ENCODE assay signal across 12 cellular contexts in the genomic region with DNA sequence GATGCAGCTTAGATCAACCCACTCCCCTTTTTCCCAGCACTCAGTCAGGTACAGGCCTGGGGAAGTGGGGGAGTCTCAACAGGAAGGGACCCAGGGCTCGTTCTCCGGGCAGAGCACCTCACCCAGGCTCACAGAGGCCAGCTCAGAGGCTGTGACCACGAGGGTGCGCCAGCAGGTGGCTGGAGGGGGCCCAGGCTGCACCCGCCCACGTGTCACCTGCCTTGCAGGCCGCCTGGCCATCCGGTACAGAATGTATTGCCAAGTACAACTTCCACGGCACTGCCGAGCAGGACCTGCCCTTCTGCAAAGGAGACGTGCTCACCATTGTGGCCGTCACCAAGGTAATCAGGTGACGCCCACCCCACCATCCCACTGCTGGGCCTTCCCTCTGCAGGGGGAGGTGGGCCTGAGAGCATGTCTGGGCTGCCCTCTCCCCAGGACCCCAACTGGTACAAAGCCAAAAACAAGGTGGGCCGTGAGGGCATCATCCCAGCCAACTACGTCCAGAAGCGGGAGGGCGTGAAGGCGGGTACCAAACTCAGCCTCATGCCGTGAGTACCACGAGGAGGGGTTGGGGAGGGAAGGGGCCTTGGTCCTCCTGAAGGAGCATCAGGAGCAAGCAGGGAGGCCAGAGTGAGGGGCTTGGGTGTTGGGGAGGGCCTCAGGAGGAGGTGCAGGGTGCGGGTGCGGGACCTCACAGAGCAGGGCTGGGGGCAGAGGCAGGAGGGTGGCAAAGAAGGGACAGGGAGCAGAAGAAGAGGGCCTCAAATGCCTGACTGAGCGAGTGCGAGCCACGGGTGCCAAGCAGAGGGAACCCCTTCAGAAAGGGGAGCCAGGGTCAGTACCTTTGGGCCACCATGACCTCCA. TPM values are rescaled to one million over a fixed set of nuclear protein-coding genes. Genes with fewer than 3 reads are reported as not detected.
DNase-seq lines count a peak whose midpoint lies in the region; ATAC-seq and TF ChIP-seq lines count a peak whose summit lies in the region.
"Had no signal": no experiment of that assay in that cellular context is flagged by ENCODE, and none has a peak within 500 bp of the region (broad histone marks: within the 10 kb centered on the region; RNA-seq: fewer than 3 reads in every experiment).

No MANE protein-coding gene starts in this region.

- BruUV-seq in mammary epithelial cell (replicated peaks; lab: Mats Ljungman, UMichigan): no TSS peak

- no peak overlapping the region for H3K9ac ChIP-seq in mammary epithelial cell (ENCODE audit: insufficient read depth, low read length)

- H3K4me3 Mint-ChIP-seq in activated CD4-positive, alpha-beta memory T cell treated with anti-CD3 and anti-CD28 coated beads, Interleukin-2, amount 10 ng/mL, durations not matched to agents 7 days and 5 days: no peak overlapping the region
- H3K4me3 Mint-ChIP-seq: nephron had no signal

- TF ChIP-seq POLR2A in breast epithelium (IDR thresholded peaks at IDR 0.05): no peak

- H3K4me3 ChIP-seq in breast epithelium (no peak overlapping the region), mammary epithelial cell (replicated peaks in 1 of 3; ENCODE audit: insufficient read depth in 1 of 3, low read depth in 2 of 3, low read length in 3 of 3) (no peak overlapping the region), right cardiac atrium (ENCODE audit: low read length) (no peak overlapping the region), thymus (ENCODE audit: low read length) (no peak overlapping the region), MG63 (no peak overlapping the region)
- H3K4me3 ChIP-seq: ascending aorta had no signal

- H3K4me2 ChIP-seq in mammary epithelial cell (ENCODE audit: insufficient read depth, low read depth, low read length): no peak overlapping the region

- peaks cover 67% of the 10 kb centered on the region for H3K36me3 Mint-ChIP-seq in activated CD4-positive, alpha-beta memory T cell treated with anti-CD3 and anti-CD28 coated beads, Interleukin-2, amount 10 ng/mL, durations not matched to agents 7 days and 5 days (ENCODE audit: low read depth)

- no peaks in the 10 kb centered on the region for H4K20me1 ChIP-seq in mammary epithelial cell (ENCODE audit: insufficient read depth, low read length)

- peak; percentile 21 to 47 for ATAC-seq in right cardiac atrium
- no peak for ATAC-seq in HG03354 (IDR thresholded peaks at IDR 0.05; ENCODE audit: poor library complexity, severe bottlenecking, unreplicated experiment)

- peak overlapping the region; percentile 54 to 75 for H3K27ac ChIP-seq in breast epithelium
- no peak overlapping the region for H3K27ac ChIP-seq in mammary epithelial cell (ENCODE audit: insufficient read depth, low read depth, low read length)
- no peak overlapping the region for H3K27ac ChIP-seq in right cardiac atrium (ENCODE audit: low read length)
- peak overlapping the region; percentile 46 for H3K27ac ChIP-seq in thymus (ENCODE audit: low read depth)
- H3K27ac ChIP-seq: ascending aorta had no signal

- H3K27me3 Mint-ChIP-seq in activated CD4-positive, alpha-beta memory T cell treated with anti-CD3 and anti-CD28 coated beads, Interleukin-2, amount 10 ng/mL, durations not matched to agents 7 days and 5 days: no peaks in the 10 kb centered on the region

- peaks cover 44% of the 10 kb centered on the region for H3K79me2 ChIP-seq in mammary epithelial cell (ENCODE audit: insufficient read depth, low read length)

- WGBS in mammary epithelial cell (ENCODE audit: low coverage, missing lambda C conversion rate): 75% methylated on average over 21 of the region's 25 CpGs
- 69% methylated on average over 25 of the region's 25 CpGs for WGBS in right cardiac atrium
- 89% methylated on average over 25 of the region's 25 CpGs for WGBS in thymus

- POLR2A ChIA-PET in activated CD4-positive, alpha-beta memory T cell treated with anti-CD3 and anti-CD28 coated beads, Interleukin-2, amount 10 ng/mL, durations not matched to agents 7 days and 5 days (lab: Charles Lee): interaction anchor here (1.1 to 35.1 kb wide), 4 partner anchors 10 to 163 kb away, joined by 3 to 1214 read pairs (median 6); a partner anchor contains a TSS

- peak in 1 of 2 donors; percentile 55 for DNase-seq in breast epithelium (ENCODE audit: low spot score in 2 of 2)
- no peak for DNase-seq in mammary epithelial cell
- no peak for DNase-seq in activated CD4-positive, alpha-beta memory T cell treated with anti-CD3 and anti-CD28 coated beads, Interleukin-2, amount 10 ng/mL, durations not matched to agents 7 days and 5 days
- peak in 2 of 3 donors; percentile 76 to 79 for DNase-seq in right cardiac atrium
- no peak for DNase-seq in MG63
- DNase-seq in SHP77 (lab: John Stamatoyannopoulos, UW): no peak
- DNase-seq: foreskin melanocyte had no signal

- no peaks in the 10 kb centered on the region for H3K9me3 Mint-ChIP-seq in activated CD4-positive, alpha-beta memory T cell treated with anti-CD3 and anti-CD28 coated beads, Interleukin-2, amount 10 ng/mL, durations not matched to agents 7 days and 5 days
- H3K9me3 Mint-ChIP-seq: nephron had no signal

- H3K4me1 ChIP-seq in breast epithelium (peaks cover 4 to 19% of the 10 kb centered on the region in 2 donors), mammary epithelial cell (ENCODE audit: insufficient read depth, low read length) (peaks cover 33% of the 10 kb centered on the region), right cardiac atrium (ENCODE audit: control insufficient read depth, insufficient read depth, low read length) (no peaks in the 10 kb centered on the region), thymus (ENCODE audit: control insufficient read depth, insufficient read depth, low read length) (no peaks in the 10 kb centered on the region)
- H3K4me1 ChIP-seq: ascending aorta had no signal

- H3K36me3 ChIP-seq in breast epithelium (peaks cover 12% of the 10 kb centered on the region), mammary epithelial cell (ENCODE audit: insufficient read depth, low read length) (peaks cover 9% of the 10 kb centered on the region), thymus (ENCODE audit: control insufficient read depth, insufficient read depth) (peaks cover 61% of the 10 kb centered on the region), MG63 (peaks cover 57% of the 10 kb centered on the region)

- peak overlapping the region; percentile 73 for H3K27ac Mint-ChIP-seq in activated CD4-positive, alpha-beta memory T cell treated with anti-CD3 and anti-CD28 coated beads, Interleukin-2, amount 10 ng/mL, durations not matched to agents 7 days and 5 days

- intact Hi-C loops in breast epithelium (cut with DNase I; ENCODE audit: low total_unique reads): no loop called here
- intact Hi-C loops in mammary epithelial cell (cut with micrococcal nuclease): no loop called here
- intact Hi-C loops in right cardiac atrium (cut with DNase I): no loop called here

- H3K4me1 Mint-ChIP-seq in activated CD4-positive, alpha-beta memory T cell treated with anti-CD3 and anti-CD28 coated beads, Interleukin-2, amount 10 ng/mL, durations not matched to agents 7 days and 5 days: peaks cover 60% of the 10 kb centered on the region
- H3K4me1 Mint-ChIP-seq: nephron had no signal

- CTCF ChIA-PET in mammary epithelial cell (lab: Charles Lee; ENCODE audit: low non-redundant PET): interaction anchor here (0.7 kb wide), 1 partner anchor 18 kb away, joined by 5 read pairs; no protein-coding TSS in a partner anchor
- CTCF ChIA-PET in activated CD4-positive, alpha-beta memory T cell treated with anti-CD3 and anti-CD28 coated beads, Interleukin-2, amount 10 ng/mL, durations not matched to agents 7 days and 5 days (lab: Charles Lee): interaction anchor here (0.5 to 38.3 kb wide), 7 partner anchors 17 to 180 kb away, joined by 3 to 1235 read pairs (median 3); a partner anchor contains a TSS

- TF ChIP-seq CTCF in breast epithelium (IDR thresholded peaks at IDR 0.05) (no peak), mammary epithelial cell (conservative IDR thresholded peaks at IDR 0.05 in 1 of 2, IDR thresholded peaks at IDR 0.05 in 1 of 2; ENCODE audit: extremely low read depth in 1 of 2, insufficient read depth in 1 of 2, low read depth in 1 of 2, low read length in 2 of 2) (no peak)

- H3K9me3 ChIP-seq in breast epithelium (no peaks in the 10 kb centered on the region), mammary epithelial cell (replicated peaks; ENCODE audit: insufficient read depth, low read length) (no peaks in the 10 kb centered on the region), right cardiac atrium (ENCODE audit: control insufficient read depth, low read length) (no peaks in the 10 kb centered on the region), thymus (ENCODE audit: control insufficient read depth) (no peaks in the 10 kb centered on the region), MG63 (no peaks in the 10 kb centered on the region)
- H3K9me3 ChIP-seq: ascending aorta had no signal

- dilution Hi-C loops in mammary epithelial cell (cut with HindIII; ENCODE audit: low sequenced_read_pairs): no loop called here

- H3K27me3 ChIP-seq in breast epithelium: no peaks in the 10 kb centered on the region
- no peaks in the 10 kb centered on the region for H3K27me3 ChIP-seq in mammary epithelial cell (ENCODE audit: insufficient read depth, low read length)
- no peaks in the 10 kb centered on the region for H3K27me3 ChIP-seq in right cardiac atrium (ENCODE audit: control insufficient read depth, insufficient read depth)
- H3K27me3 ChIP-seq in thymus (ENCODE audit: control insufficient read depth, insufficient read depth): no peaks in the 10 kb centered on the region
- H3K27me3 ChIP-seq in MG63: no peaks in the 10 kb centered on the region
- H3K27me3 ChIP-seq: ascending aorta had no signal

- in situ Hi-C loops in mammary epithelial cell (cut with MboI; ENCODE audit: low sequenced_read_pairs in 2 of 2): no loop called here

- H2AFZ ChIP-seq in mammary epithelial cell (ENCODE audit: low read depth, low read length): no peak overlapping the region

RNA-seq across cellular contexts. Expression of a gene that starts 14.0 kb away (rescaled TPM):
- total RNA-seq in breast epithelium: under 1 TPM in 1 of 3 donors, not detected in 2; 0.15 TPM
- under 1 TPM in 1 of 2 donors, not detected in 1; 0.14 TPM for total RNA-seq in mammary epithelial cell
- polyA plus RNA-seq in mammary epithelial cell: not detected
- not detected for polyA minus RNA-seq in mammary epithelial cell
- under 1 TPM; 0.48 to 0.63 TPM for total RNA-seq in activated CD4-positive, alpha-beta memory T cell treated with anti-CD3 and anti-CD28 coated beads, Interleukin-2, amount 10 ng/mL, durations not matched to agents 7 days and 5 days
- 100 to 1,000 TPM in 3 of 4 donors, 10 to 100 TPM in 1; 66.2 to 216 (median 131) TPM for total RNA-seq in right cardiac atrium
- 84.7 TPM for polyA plus RNA-seq in right cardiac atrium
- 0.41 TPM for polyA plus RNA-seq in thymus
- not detected in 2 replicates for total RNA-seq in MG63 (2014; rRNA removed; shearing (Covaris generic); ENCODE audit: low replicate concordance)
- total RNA-seq: ascending aorta, NCI-H460 had no signal

RNA-seq across cellular contexts. Expression of a gene that starts 16.7 kb away (rescaled TPM):
- total RNA-seq in breast epithelium (10 to 100 TPM; 18.7 to 26.2 (median 18.7) TPM), mammary epithelial cell (10 to 100 TPM; 23.2 to 64.6 TPM), right cardiac atrium (10 to 100 TPM; 52.9 to 68.3 (median 60.9) TPM)
- polyA plus RNA-seq in mammary epithelial cell (36.6 TPM), right cardiac atrium (44.3 TPM), thymus (94.4 TPM)
- 88.5 TPM for polyA minus RNA-seq in mammary epithelial cell
- 100 to 1,000 TPM; 330 to 341 TPM for total RNA-seq in activated CD4-positive, alpha-beta memory T cell treated with anti-CD3 and anti-CD28 coated beads, Interleukin-2, amount 10 ng/mL, durations not matched to agents 7 days and 5 days
- 42.0 and 57.2 TPM in 2 replicates for total RNA-seq in MG63 (2014; rRNA removed; shearing (Covaris generic); ENCODE audit: low replicate concordance)

RNA-seq across cellular contexts. Expression of a gene that starts 27.8 kb away (rescaled TPM):
- under 1 TPM in 1 of 3 donors, not detected in 2; 0.66 TPM for total RNA-seq in breast epithelium
- total RNA-seq in mammary epithelial cell: not detected
- polyA plus RNA-seq in mammary epithelial cell: not detected
- not detected for polyA minus RNA-seq in mammary epithelial cell
- under 1 TPM in 1 of 2 experiments, not detected in 1; 0.18 TPM for total RNA-seq in activated CD4-positive, alpha-beta memory T cell treated with anti-CD3 and anti-CD28 coated beads, Interleukin-2, amount 10 ng/mL, durations not matched to agents 7 days and 5 days
- total RNA-seq in right cardiac atrium: 10 to 100 TPM; 13.0 to 31.0 (median 20.9) TPM
- polyA plus RNA-seq in right cardiac atrium: 13.3 TPM
- 1.1 TPM for polyA plus RNA-seq in thymus
- not detected in 2 replicates for total RNA-seq in MG63 (2014; rRNA removed; shearing (Covaris generic); ENCODE audit: low replicate concordance)
- total RNA-seq: ascending aorta had no signal

RNA-seq across cellular contexts. Expression of a gene that starts 44.3 kb away (rescaled TPM):
- 10 to 100 TPM; 28.3 to 48.8 (median 48.0) TPM for total RNA-seq in breast epithelium
- total RNA-seq in mammary epithelial cell: 10 to 100 TPM; 20.0 to 26.3 TPM
- polyA plus RNA-seq in mammary epithelial cell: 17.8 TPM
- 22.1 TPM for polyA minus RNA-seq in mammary epithelial cell
- total RNA-seq in activated CD4-positive, alpha-beta memory T cell treated with anti-CD3 and anti-CD28 coated beads, Interleukin-2, amount 10 ng/mL, durations not matched to agents 7 days and 5 days: 10 to 100 TPM; 74.9 to 84.2 TPM
- total RNA-seq in right cardiac atrium: 10 to 100 TPM; 34.9 to 49.3 (median 45.9) TPM
- polyA plus RNA-seq in right cardiac atrium: 35.0 TPM
- polyA plus RNA-seq in thymus: 59.4 TPM
- total RNA-seq in MG63 (2014; rRNA removed; shearing (Covaris generic); ENCODE audit: low replicate concordance): 14.5 and 19.5 TPM in 2 replicates

RNA-seq across cellular contexts. Expression of a gene that starts 50.0 kb away (rescaled TPM):
- total RNA-seq in breast epithelium: not detected
- total RNA-seq in mammary epithelial cell: not detected
- polyA plus RNA-seq in mammary epithelial cell: not detected
- polyA minus RNA-seq in mammary epithelial cell: not detected
- total RNA-seq in activated CD4-positive, alpha-beta memory T cell treated with anti-CD3 and anti-CD28 coated beads, Interleukin-2, amount 10 ng/mL, durations not matched to agents 7 days and 5 days: not detected
- not detected for total RNA-seq in right cardiac atrium
- polyA plus RNA-seq in right cardiac atrium: 0.07 TPM
- polyA plus RNA-seq in thymus: 0.05 TPM
- 0.23 TPM in 1 of 2 replicates, not detected in the other for total RNA-seq in MG63 (2014; rRNA removed; shearing (Covaris generic); ENCODE audit: low replicate concordance)
- total RNA-seq: ascending aorta, NCI-H460 had no signal

Comparison
In these comparisons a context has a peak if more than half of its experiments do, and no peak if none do; other contexts are left out.
1. H3K27ac ChIP-seq: peak in breast epithelium (2 of 2) and thymus (single experiment); none in mammary epithelial cell (single experiment) and right cardiac atrium (single experiment).
2. DNase-seq: peak in right cardiac atrium (2 of 3); none in mammary epithelial cell (single experiment), activated CD4-positive, alpha-beta memory T cell treated with anti-CD3 and anti-CD28 coated beads, Interleukin-2, amount 10 ng/mL, durations not matched to agents 7 days and 5 days (single experiment), MG63 (single experiment) and SHP77 (0 of 2).
3. RNA of a gene that starts 14.0 kb away (total RNA-seq): 66.2 to 216 TPM in right cardiac atrium; 0.48 to 0.63 TPM in activated CD4-positive, alpha-beta memory T cell treated with anti-CD3 and anti-CD28 coated beads, Interleukin-2, amount 10 ng/mL, durations not matched to agents 7 days and 5 days, 0.14 TPM in mammary epithelial cell, 0.15 TPM in breast epithelium and not detected in MG63; every median in the first group is over 10 times any median in the second.
4. RNA of a gene that starts 27.8 kb away (total RNA-seq): 13.0 to 31.0 TPM in right cardiac atrium; 0.18 TPM in activated CD4-positive, alpha-beta memory T cell treated with anti-CD3 and anti-CD28 coated beads, Interleukin-2, amount 10 ng/mL, durations not matched to agents 7 days and 5 days, not detected in mammary epithelial cell, 0.66 TPM in breast epithelium and not detected in MG63; every median in the first group is over 4 times any median in the second.